ENCODE assay signal across 9 cellular contexts in the genomic region with DNA sequence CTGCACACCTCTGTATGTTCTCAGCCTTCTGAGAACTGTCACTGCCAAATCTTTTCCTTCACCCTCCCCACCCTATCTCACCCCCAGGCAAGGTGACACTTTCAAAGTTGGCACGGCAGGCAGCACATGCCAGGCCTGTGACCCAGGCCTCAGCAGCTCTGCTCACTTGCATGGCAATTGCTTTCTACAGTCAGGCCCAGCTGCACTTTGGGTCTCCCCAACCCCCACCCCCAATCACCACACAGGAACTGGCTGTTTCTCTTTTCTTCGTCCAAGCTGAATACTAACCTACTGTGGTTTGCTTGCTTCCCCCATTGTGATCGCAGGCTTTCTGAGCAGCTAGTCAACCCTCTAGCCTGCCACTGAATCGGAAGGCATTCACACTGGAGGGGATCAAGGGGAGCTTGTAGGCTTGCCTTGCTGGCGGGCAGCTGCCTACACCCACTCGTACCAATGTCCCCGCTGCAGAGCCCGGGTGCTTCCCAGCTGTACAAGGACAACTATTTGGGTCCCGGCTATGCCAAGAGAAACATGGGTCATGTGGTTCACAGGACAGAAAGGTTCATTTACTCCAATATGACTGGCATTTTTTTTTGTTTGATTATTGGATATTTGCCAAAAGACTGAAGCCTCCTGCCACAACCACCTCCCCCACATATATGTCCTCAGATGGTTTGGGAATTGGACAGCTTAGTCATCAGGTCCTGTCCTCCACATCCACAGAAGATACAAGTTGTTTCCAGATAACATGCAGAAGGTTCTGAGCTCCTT. TPM values are rescaled to one million over a fixed set of nuclear protein-coding genes. Genes with fewer than 3 reads are reported as not detected.
A peak's percentile ranks its signal among the peaks of the same experiment; 100 is the strongest.
DNase-seq lines count a peak whose midpoint lies in the region; ATAC-seq and TF ChIP-seq lines count a peak whose summit lies in the region.
"Had no signal": no experiment of that assay in that cellular context is flagged by ENCODE, and none has a peak within 500 bp of the region (broad histone marks: within the 10 kb centered on the region; RNA-seq: fewer than 3 reads in every experiment).

No MANE protein-coding gene starts in this region.

- peaks cover 10% of the 10 kb centered on the region for H3K4me1 Mint-ChIP-seq in activated T-cell treated with anti-CD3 and anti-CD28 coated beads, Interleukin-2, amount 50 U/mL, for 24 hours (ENCODE audit: low read depth)
- H3K4me1 Mint-ChIP-seq in activated T-cell treated with anti-CD3 and anti-CD28 coated beads, Interleukin-2, amount 50 U/mL, for 72 hours (ENCODE audit: low read depth): peaks cover 8% of the 10 kb centered on the region
- H3K4me1 Mint-ChIP-seq in WTC11: peaks cover 14% of the 10 kb centered on the region
- H3K4me1 Mint-ChIP-seq in activated T-helper 17 cell treated with anti-CD3 and anti-CD28 coated beads, Interleukin-2, amount 50 U/mL, for 72 hours: no peaks in the 10 kb centered on the region
- H3K4me1 Mint-ChIP-seq: nephron had no signal

- H3K4me3 Mint-ChIP-seq in activated T-cell treated with anti-CD3 and anti-CD28 coated beads, Interleukin-2, amount 50 U/mL, for 24 hours: no peak overlapping the region
- H3K4me3 Mint-ChIP-seq in activated T-cell treated with anti-CD3 and anti-CD28 coated beads, Interleukin-2, amount 50 U/mL, for 72 hours: no peak overlapping the region
- no peak overlapping the region for H3K4me3 Mint-ChIP-seq in WTC11
- H3K4me3 Mint-ChIP-seq in activated T-helper 17 cell treated with anti-CD3 and anti-CD28 coated beads, Interleukin-2, amount 50 U/mL, for 72 hours: no peak overlapping the region
- H3K4me3 Mint-ChIP-seq: nephron had no signal

- peak; percentile 31 for DNase-seq in activated T-cell treated with anti-CD3 and anti-CD28 coated beads, Interleukin-2, amount 50 U/mL, for 24 hours
- DNase-seq in activated T-cell treated with anti-CD3 and anti-CD28 coated beads, Interleukin-2, amount 50 U/mL, for 72 hours: no peak
- DNase-seq in WTC11 (ENCODE audit: low spot score) (no peak), midbrain (lab: John Stamatoyannopoulos, UW) (peak; percentile 17), RKO (ENCODE audit: low spot score) (no peak), NCI-H2029 (lab: John Stamatoyannopoulos, UW) (no peak)

- H3K9me3 Mint-ChIP-seq in activated T-cell treated with anti-CD3 and anti-CD28 coated beads, Interleukin-2, amount 50 U/mL, for 24 hours: no peaks in the 10 kb centered on the region
- H3K9me3 Mint-ChIP-seq in activated T-cell treated with anti-CD3 and anti-CD28 coated beads, Interleukin-2, amount 50 U/mL, for 72 hours: no peaks in the 10 kb centered on the region
- H3K9me3 Mint-ChIP-seq in WTC11: no peaks in the 10 kb centered on the region
- H3K9me3 Mint-ChIP-seq in activated T-helper 17 cell treated with anti-CD3 and anti-CD28 coated beads, Interleukin-2, amount 50 U/mL, for 72 hours: no peaks in the 10 kb centered on the region

- no peaks in the 10 kb centered on the region for H3K36me3 Mint-ChIP-seq in activated T-cell treated with anti-CD3 and anti-CD28 coated beads, Interleukin-2, amount 50 U/mL, for 24 hours (ENCODE audit: low read depth)
- no peaks in the 10 kb centered on the region for H3K36me3 Mint-ChIP-seq in activated T-cell treated with anti-CD3 and anti-CD28 coated beads, Interleukin-2, amount 50 U/mL, for 72 hours (ENCODE audit: insufficient read depth in 2 of 2)
- H3K36me3 Mint-ChIP-seq in WTC11: peaks cover 5% of the 10 kb centered on the region; the same call in 1 of the 2 replicates
- H3K36me3 Mint-ChIP-seq in activated T-helper 17 cell treated with anti-CD3 and anti-CD28 coated beads, Interleukin-2, amount 50 U/mL, for 72 hours (ENCODE audit: low read depth): peaks cover 6% of the 10 kb centered on the region

- no peak overlapping the region for H3K27ac Mint-ChIP-seq in activated T-cell treated with anti-CD3 and anti-CD28 coated beads, Interleukin-2, amount 50 U/mL, for 24 hours
- H3K27ac Mint-ChIP-seq in activated T-cell treated with anti-CD3 and anti-CD28 coated beads, Interleukin-2, amount 50 U/mL, for 72 hours: no peak overlapping the region
- H3K27ac Mint-ChIP-seq in WTC11: no peak overlapping the region; the same call in 1 of the 2 replicates
- no peak overlapping the region for H3K27ac Mint-ChIP-seq in activated T-helper 17 cell treated with anti-CD3 and anti-CD28 coated beads, Interleukin-2, amount 50 U/mL, for 72 hours
- H3K27ac Mint-ChIP-seq: nephron had no signal

- CTCF ChIA-PET in WTC11 (lab: Charles Lee): interaction anchor here (0.5 to 1.4 kb wide), 2 partner anchors 37 to 260 kb away, joined by 3 read pairs; no protein-coding TSS in a partner anchor

- ATAC-seq in activated T-cell treated with anti-CD3 and anti-CD28 coated beads, Interleukin-2, amount 50 U/mL, for 72 hours (replicated peaks in 1 of 2): no peak
- ATAC-seq in HG02981 (IDR thresholded peaks at IDR 0.05; ENCODE audit: unreplicated experiment) (peak; percentile 93), WTC11 (peak; percentile 60)
- no peak for ATAC-seq in activated T-helper 17 cell treated with anti-CD3 and anti-CD28 coated beads, Interleukin-2, amount 50 U/mL, for 72 hours (replicated peaks)

- H3K27me3 Mint-ChIP-seq in activated T-cell treated with anti-CD3 and anti-CD28 coated beads, Interleukin-2, amount 50 U/mL, for 24 hours: no peaks in the 10 kb centered on the region
- peaks cover 5% of the 10 kb centered on the region for H3K27me3 Mint-ChIP-seq in activated T-cell treated with anti-CD3 and anti-CD28 coated beads, Interleukin-2, amount 50 U/mL, for 72 hours (ENCODE audit: low read depth)
- no peaks in the 10 kb centered on the region for H3K27me3 Mint-ChIP-seq in WTC11 (ENCODE audit: low read depth)
- no peaks in the 10 kb centered on the region for H3K27me3 Mint-ChIP-seq in activated T-helper 17 cell treated with anti-CD3 and anti-CD28 coated beads, Interleukin-2, amount 50 U/mL, for 72 hours

- POLR2A ChIA-PET in WTC11 (lab: Charles Lee): no interaction called here

- no peak for TF ChIP-seq CTCF in WTC11 (IDR thresholded peaks at IDR 0.05)

TF ChIP-seq in WTC11, 78 proteins besides CTCF, POLR2A, EP300 and RAD21 (continues in another document):
- TF ChIP-seq ZNF121 (CRISPR knock-in tag; IDR thresholded peaks at IDR 0.05): no peak
- no peak for TF ChIP-seq TCF7 (CRISPR knock-in tag; IDR thresholded peaks at IDR 0.05; ENCODE audit: low read depth)
- TF ChIP-seq, protein P1, sequence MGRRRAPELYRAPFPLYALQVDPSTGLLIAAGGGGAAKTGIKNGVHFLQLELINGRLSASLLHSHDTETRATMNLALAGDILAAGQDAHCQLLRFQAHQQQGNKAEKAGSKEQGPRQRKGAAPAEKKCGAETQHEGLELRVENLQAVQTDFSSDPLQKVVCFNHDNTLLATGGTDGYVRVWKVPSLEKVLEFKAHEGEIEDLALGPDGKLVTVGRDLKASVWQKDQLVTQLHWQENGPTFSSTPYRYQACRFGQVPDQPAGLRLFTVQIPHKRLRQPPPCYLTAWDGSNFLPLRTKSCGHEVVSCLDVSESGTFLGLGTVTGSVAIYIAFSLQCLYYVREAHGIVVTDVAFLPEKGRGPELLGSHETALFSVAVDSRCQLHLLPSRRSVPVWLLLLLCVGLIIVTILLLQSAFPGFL (CRISPR knock-in tag; IDR thresholded peaks at IDR 0.05; ENCODE audit: borderline replicate concordance): no peak
- TF ChIP-seq, protein P2, sequence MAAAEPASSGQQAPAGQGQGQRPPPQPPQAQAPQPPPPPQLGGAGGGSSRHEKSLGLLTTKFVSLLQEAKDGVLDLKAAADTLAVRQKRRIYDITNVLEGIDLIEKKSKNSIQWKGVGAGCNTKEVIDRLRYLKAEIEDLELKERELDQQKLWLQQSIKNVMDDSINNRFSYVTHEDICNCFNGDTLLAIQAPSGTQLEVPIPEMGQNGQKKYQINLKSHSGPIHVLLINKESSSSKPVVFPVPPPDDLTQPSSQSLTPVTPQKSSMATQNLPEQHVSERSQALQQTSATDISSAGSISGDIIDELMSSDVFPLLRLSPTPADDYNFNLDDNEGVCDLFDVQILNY (CRISPR knock-in tag; IDR thresholded peaks at IDR 0.05): no peak
- TF ChIP-seq ETV6 (CRISPR knock-in tag; IDR thresholded peaks at IDR 0.05): no peak
- TF ChIP-seq, protein P3, sequence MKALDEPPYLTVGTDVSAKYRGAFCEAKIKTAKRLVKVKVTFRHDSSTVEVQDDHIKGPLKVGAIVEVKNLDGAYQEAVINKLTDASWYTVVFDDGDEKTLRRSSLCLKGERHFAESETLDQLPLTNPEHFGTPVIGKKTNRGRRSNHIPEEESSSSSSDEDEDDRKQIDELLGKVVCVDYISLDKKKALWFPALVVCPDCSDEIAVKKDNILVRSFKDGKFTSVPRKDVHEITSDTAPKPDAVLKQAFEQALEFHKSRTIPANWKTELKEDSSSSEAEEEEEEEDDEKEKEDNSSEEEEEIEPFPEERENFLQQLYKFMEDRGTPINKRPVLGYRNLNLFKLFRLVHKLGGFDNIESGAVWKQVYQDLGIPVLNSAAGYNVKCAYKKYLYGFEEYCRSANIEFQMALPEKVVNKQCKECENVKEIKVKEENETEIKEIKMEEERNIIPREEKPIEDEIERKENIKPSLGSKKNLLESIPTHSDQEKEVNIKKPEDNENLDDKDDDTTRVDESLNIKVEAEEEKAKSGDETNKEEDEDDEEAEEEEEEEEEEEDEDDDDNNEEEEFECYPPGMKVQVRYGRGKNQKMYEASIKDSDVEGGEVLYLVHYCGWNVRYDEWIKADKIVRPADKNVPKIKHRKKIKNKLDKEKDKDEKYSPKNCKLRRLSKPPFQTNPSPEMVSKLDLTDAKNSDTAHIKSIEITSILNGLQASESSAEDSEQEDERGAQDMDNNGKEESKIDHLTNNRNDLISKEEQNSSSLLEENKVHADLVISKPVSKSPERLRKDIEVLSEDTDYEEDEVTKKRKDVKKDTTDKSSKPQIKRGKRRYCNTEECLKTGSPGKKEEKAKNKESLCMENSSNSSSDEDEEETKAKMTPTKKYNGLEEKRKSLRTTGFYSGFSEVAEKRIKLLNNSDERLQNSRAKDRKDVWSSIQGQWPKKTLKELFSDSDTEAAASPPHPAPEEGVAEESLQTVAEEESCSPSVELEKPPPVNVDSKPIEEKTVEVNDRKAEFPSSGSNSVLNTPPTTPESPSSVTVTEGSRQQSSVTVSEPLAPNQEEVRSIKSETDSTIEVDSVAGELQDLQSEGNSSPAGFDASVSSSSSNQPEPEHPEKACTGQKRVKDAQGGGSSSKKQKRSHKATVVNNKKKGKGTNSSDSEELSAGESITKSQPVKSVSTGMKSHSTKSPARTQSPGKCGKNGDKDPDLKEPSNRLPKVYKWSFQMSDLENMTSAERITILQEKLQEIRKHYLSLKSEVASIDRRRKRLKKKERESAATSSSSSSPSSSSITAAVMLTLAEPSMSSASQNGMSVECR (CRISPR knock-in tag; IDR thresholded peaks at IDR 0.05; ENCODE audit: borderline replicate concordance): no peak

RNA-seq across cellular contexts. Expression of a gene that starts 28.1 kb away (rescaled TPM):
- total RNA-seq in activated T-cell treated with anti-CD3 and anti-CD28 coated beads, Interleukin-2, amount 50 U/mL, for 72 hours: 1 to 10 TPM; 8.9 to 9.8 TPM
- total RNA-seq in WTC11 (2021): 4.5 to 6.1 TPM (median 5.3 TPM) in 3 replicates
- 10 to 100 TPM in 1 of 2 donors, 1 to 10 TPM in 1; 5.1 to 12.7 TPM for total RNA-seq in activated T-helper 17 cell treated with anti-CD3 and anti-CD28 coated beads, Interleukin-2, amount 50 U/mL, for 72 hours

RNA-seq across cellular contexts. Expression of a gene that starts 41.0 kb away (rescaled TPM):
- total RNA-seq in activated T-cell treated with anti-CD3 and anti-CD28 coated beads, Interleukin-2, amount 50 U/mL, for 72 hours: 100 to 1,000 TPM; 487 to 558 TPM
- 573 to 595 TPM (median 584 TPM) in 3 replicates for total RNA-seq in WTC11 (2021)
- 100 to 1,000 TPM; 290 to 570 TPM for total RNA-seq in activated T-helper 17 cell treated with anti-CD3 and anti-CD28 coated beads, Interleukin-2, amount 50 U/mL, for 72 hours

Comparison
In these comparisons a context has a peak if more than half of its experiments do, and no peak if none do; other contexts are left out.
1. DNase-seq: peak in activated T-cell treated with anti-CD3 and anti-CD28 coated beads, Interleukin-2, amount 50 U/mL, for 24 hours (single experiment) and midbrain (single experiment); none in activated T-cell treated with anti-CD3 and anti-CD28 coated beads, Interleukin-2, amount 50 U/mL, for 72 hours (0 of 2), WTC11 (single experiment), RKO (single experiment) and NCI-H2029 (single experiment).
2. ATAC-seq: peak in HG02981 (single experiment) and WTC11 (single experiment); none in activated T-cell treated with anti-CD3 and anti-CD28 coated beads, Interleukin-2, amount 50 U/mL, for 72 hours (0 of 2) and activated T-helper 17 cell treated with anti-CD3 and anti-CD28 coated beads, Interleukin-2, amount 50 U/mL, for 72 hours (single experiment).